2 cellular contexts compared by ENCODE assay signal in the genomic region with DNA sequence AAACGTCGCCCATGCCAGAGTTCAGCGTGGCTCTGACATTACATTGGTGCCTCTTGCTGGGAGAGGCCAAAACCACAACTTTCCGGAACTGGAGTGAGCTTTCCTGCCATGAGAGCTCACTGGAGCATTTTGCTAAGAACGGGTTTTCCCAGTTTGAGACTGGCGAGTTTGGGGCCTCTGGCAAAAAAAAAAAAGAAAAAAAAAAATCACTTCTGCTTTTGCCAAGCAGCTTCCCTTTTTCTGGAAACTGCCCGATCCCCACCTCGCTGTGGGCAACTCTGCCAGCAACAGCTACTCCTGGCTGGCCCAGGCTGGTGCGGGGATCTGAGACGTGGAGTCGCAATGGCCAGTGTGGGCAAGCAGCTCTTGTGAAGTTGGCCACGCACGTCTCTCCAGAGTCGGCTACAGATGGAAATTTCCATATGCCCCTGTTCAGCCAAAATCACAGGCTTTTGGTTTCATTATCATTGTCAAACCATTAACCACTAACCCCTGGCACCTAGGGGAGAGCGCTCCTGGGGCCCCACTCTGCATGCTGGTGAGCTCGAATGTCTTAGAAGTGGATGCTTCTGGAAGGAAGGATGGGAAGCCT.
TF ChIP-seq lines count a peak whose summit lies in the region.

No MANE protein-coding gene starts in this region.

TF ChIP-seq in liver, 16 proteins besides CTCF, POLR2A, EP300 and RAD21:
- TF ChIP-seq EGR1 (IDR thresholded peaks at IDR 0.05; ENCODE audit: low read depth in 2 of 2) (no peak), FOXA1 (IDR thresholded peaks at IDR 0.05) (no peak), NR2F2 (IDR thresholded peaks at IDR 0.05) (no peak), HNF4A (conservative IDR thresholded peaks at IDR 0.05) (no peak), YY1 (IDR thresholded peaks at IDR 0.05) (no peak), FOXA2 (IDR thresholded peaks at IDR 0.05) (no peak), JUND (IDR thresholded peaks at IDR 0.05) (no peak), HNF4G (IDR thresholded peaks at IDR 0.05) (no peak), TAF1 (conservative IDR thresholded peaks at IDR 0.05) (no peak), GABPA (IDR thresholded peaks at IDR 0.05 in 1 of 2, conservative IDR thresholded peaks at IDR 0.05 in 1 of 2) (no peak), ZBTB33 (IDR thresholded peaks at IDR 0.05) (no peak), MAX (IDR thresholded peaks at IDR 0.05) (no peak), SP1 (IDR thresholded peaks at IDR 0.05) (no peak), RXRA (IDR thresholded peaks at IDR 0.05) (no peak)
- TF ChIP-seq, protein P1, sequence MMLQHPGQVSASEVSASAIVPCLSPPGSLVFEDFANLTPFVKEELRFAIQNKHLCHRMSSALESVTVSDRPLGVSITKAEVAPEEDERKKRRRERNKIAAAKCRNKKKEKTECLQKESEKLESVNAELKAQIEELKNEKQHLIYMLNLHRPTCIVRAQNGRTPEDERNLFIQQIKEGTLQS (IDR thresholded peaks at IDR 0.05) = no peak
- TF ChIP-seq, protein P2, sequence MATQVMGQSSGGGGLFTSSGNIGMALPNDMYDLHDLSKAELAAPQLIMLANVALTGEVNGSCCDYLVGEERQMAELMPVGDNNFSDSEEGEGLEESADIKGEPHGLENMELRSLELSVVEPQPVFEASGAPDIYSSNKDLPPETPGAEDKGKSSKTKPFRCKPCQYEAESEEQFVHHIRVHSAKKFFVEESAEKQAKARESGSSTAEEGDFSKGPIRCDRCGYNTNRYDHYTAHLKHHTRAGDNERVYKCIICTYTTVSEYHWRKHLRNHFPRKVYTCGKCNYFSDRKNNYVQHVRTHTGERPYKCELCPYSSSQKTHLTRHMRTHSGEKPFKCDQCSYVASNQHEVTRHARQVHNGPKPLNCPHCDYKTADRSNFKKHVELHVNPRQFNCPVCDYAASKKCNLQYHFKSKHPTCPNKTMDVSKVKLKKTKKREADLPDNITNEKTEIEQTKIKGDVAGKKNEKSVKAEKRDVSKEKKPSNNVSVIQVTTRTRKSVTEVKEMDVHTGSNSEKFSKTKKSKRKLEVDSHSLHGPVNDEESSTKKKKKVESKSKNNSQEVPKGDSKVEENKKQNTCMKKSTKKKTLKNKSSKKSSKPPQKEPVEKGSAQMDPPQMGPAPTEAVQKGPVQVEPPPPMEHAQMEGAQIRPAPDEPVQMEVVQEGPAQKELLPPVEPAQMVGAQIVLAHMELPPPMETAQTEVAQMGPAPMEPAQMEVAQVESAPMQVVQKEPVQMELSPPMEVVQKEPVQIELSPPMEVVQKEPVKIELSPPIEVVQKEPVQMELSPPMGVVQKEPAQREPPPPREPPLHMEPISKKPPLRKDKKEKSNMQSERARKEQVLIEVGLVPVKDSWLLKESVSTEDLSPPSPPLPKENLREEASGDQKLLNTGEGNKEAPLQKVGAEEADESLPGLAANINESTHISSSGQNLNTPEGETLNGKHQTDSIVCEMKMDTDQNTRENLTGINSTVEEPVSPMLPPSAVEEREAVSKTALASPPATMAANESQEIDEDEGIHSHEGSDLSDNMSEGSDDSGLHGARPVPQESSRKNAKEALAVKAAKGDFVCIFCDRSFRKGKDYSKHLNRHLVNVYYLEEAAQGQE (IDR thresholded peaks at IDR 0.05) = no peak

TF ChIP-seq in HepG2, 621 proteins besides CTCF, POLR2A, EP300 and RAD21:
- TF ChIP-seq THYN1 (CRISPR knock-in tag; IDR thresholded peaks at IDR 0.05; ENCODE audit: borderline replicate concordance, low read depth) = no peak
- no peak for TF ChIP-seq ZNF354B (CRISPR knock-in tag; IDR thresholded peaks at IDR 0.05)
- TF ChIP-seq KDM3A (CRISPR knock-in tag; IDR thresholded peaks at IDR 0.05; ENCODE audit: low read depth) = no peak
- no peak for TF ChIP-seq ZNF567 (CRISPR knock-in tag; IDR thresholded peaks at IDR 0.05; ENCODE audit: borderline replicate concordance)
- TF ChIP-seq AGO1 (IDR thresholded peaks at IDR 0.05; ENCODE audit: low read depth, low read length, poor library complexity, severe bottlenecking) = no peak
- no peak for TF ChIP-seq ZNF720 (CRISPR knock-in tag; IDR thresholded peaks at IDR 0.05)
- TF ChIP-seq HNRNPUL1 (IDR thresholded peaks at IDR 0.05; ENCODE audit: low read depth, low read length) = no peak
- TF ChIP-seq EZH2 (conservative IDR thresholded peaks at IDR 0.05; ENCODE audit: low read depth, low read length) = no peak
- no peak for TF ChIP-seq ZKSCAN5 (CRISPR knock-in tag; IDR thresholded peaks at IDR 0.05)
